20 cellular contexts compared by ENCODE assay signal in genomic region chr2:80475970-80476369, GRCh38.
DNase-seq lines count a peak whose midpoint lies in the region; ATAC-seq and TF ChIP-seq lines count a peak whose summit lies in the region.
"Had no signal": no experiment of that assay in that cellular context is flagged by ENCODE, and none has a peak within 500 bp of the region (broad histone marks: within the 10 kb centered on the region; RNA-seq: fewer than 3 reads in every experiment).

No MANE protein-coding gene starts in this region.

- H3K9ac ChIP-seq in OCI-LY3 (ENCODE audit: low read length) (no peak overlapping the region), smooth muscle cell (ENCODE audit: low read depth) (no peak overlapping the region)
- H3K9ac ChIP-seq: BLaER1 had no signal

- intact Hi-C loops in right cardiac atrium (cut with DNase I), result no loop called here

- peaks cover 7% of the 10 kb centered on the region for H3K36me3 Mint-ChIP-seq in mesothelial cell of epicardium
- H3K36me3 Mint-ChIP-seq: CD14-positive monocyte; CD4-positive, alpha-beta memory T cell had no signal

- H4K20me1 ChIP-seq in OCI-LY3 (ENCODE audit: insufficient read depth, low read length) (no peaks in the 10 kb centered on the region), smooth muscle cell (ENCODE audit: low read depth) (no peaks in the 10 kb centered on the region)
- H4K20me1 ChIP-seq: BLaER1 had no signal

- DNase-seq in cardiac muscle cell (ENCODE audit: low read depth in 1 of 2, low spot score in 1 of 2) (no peak), right cardiac atrium (no peak), mesothelial cell of epicardium (ENCODE audit: low spot score in 2 of 2, unreplicated experiment in 2 of 2) (no peak), smooth muscle cell (lab: John Stamatoyannopoulos, UW; ENCODE audit: unreplicated experiment) (no peak), HuH-7 (ENCODE audit: low spot score) (no peak), SW480 (ENCODE audit: low spot score) (no peak)
- DNase-seq: 8988T; CD4-positive, alpha-beta memory T cell; DMS153; DMS79; GDM1; GOT3; H7; HFFc6 had no signal

- H3K27ac ChIP-seq in cardiac muscle cell (peak overlapping the region; percentile 32), right cardiac atrium (ENCODE audit: low read length) (no peak overlapping the region), OCI-LY3 (ENCODE audit: low read length) (no peak overlapping the region), smooth muscle cell (ENCODE audit: low read depth) (no peak overlapping the region)
- H3K27ac ChIP-seq: BLaER1 had no signal

- H3K4me1 ChIP-seq in cardiac muscle cell (ENCODE audit: low read depth) (peaks cover 12% of the 10 kb centered on the region), right cardiac atrium (ENCODE audit: control insufficient read depth, insufficient read depth, low read length) (no peaks in the 10 kb centered on the region), OCI-LY3 (ENCODE audit: low read length) (peaks cover 8% of the 10 kb centered on the region), smooth muscle cell (ENCODE audit: low read depth) (no peaks in the 10 kb centered on the region)
- H3K4me1 ChIP-seq: BLaER1 had no signal

- H3K9me3 ChIP-seq in cardiac muscle cell (ENCODE audit: low read depth) (no peaks in the 10 kb centered on the region), right cardiac atrium (ENCODE audit: control insufficient read depth, low read length) (no peaks in the 10 kb centered on the region), OCI-LY3 (ENCODE audit: insufficient read depth, low read length) (no peaks in the 10 kb centered on the region), smooth muscle cell (replicated peaks; ENCODE audit: low read depth) (no peaks in the 10 kb centered on the region)
- H3K9me3 ChIP-seq: BLaER1 had no signal

- H3K27ac Mint-ChIP-seq in mesothelial cell of epicardium, result peak overlapping the region; percentile 64
- H3K27ac Mint-ChIP-seq: CD14-positive monocyte; CD4-positive, alpha-beta memory T cell; HFFc6 had no signal

- TF ChIP-seq CTCF in cardiac muscle cell (IDR thresholded peaks at IDR 0.05; ENCODE audit: low read depth, low read length), result no peak
- no peak for TF ChIP-seq CTCF in OCI-LY3 (IDR thresholded peaks at IDR 0.05; ENCODE audit: low read depth, low read length)
- TF ChIP-seq CTCF in mesothelial cell of epicardium (IDR thresholded peaks at IDR 0.05; ENCODE audit: unreplicated experiment), result no peak
- TF ChIP-seq CTCF in smooth muscle cell (IDR thresholded peaks at IDR 0.05; ENCODE audit: borderline replicate concordance, insufficient read depth, poor library complexity, severe bottlenecking), result no peak

- H3K79me2 ChIP-seq in OCI-LY3 (ENCODE audit: low read length), result no peaks in the 10 kb centered on the region
- no peaks in the 10 kb centered on the region for H3K79me2 ChIP-seq in smooth muscle cell (ENCODE audit: low read depth)

- H3K36me3 ChIP-seq in cardiac muscle cell (no peaks in the 10 kb centered on the region), OCI-LY3 (replicated peaks; ENCODE audit: low read depth, low read length) (no peaks in the 10 kb centered on the region), smooth muscle cell (ENCODE audit: low read depth) (no peaks in the 10 kb centered on the region)
- H3K36me3 ChIP-seq: BLaER1 had no signal

- WGBS in right cardiac atrium, result 47% methylated on average over 3 of the region's 3 CpGs
- WGBS in smooth muscle cell (ENCODE audit: low lambda C conversion rate), result 91% methylated on average over 3 of the region's 3 CpGs

- H2AFZ ChIP-seq in OCI-LY3 (ENCODE audit: low read depth, low read length), result no peak overlapping the region
- peak overlapping the region; percentile 46 for H2AFZ ChIP-seq in smooth muscle cell (ENCODE audit: low read depth)

- H3K27me3 Mint-ChIP-seq in mesothelial cell of epicardium (ENCODE audit: low read depth), result no peaks in the 10 kb centered on the region
- H3K27me3 Mint-ChIP-seq: CD4-positive, alpha-beta memory T cell had no signal

- H3K9me3 Mint-ChIP-seq in mesothelial cell of epicardium, result peaks cover 20% of the 10 kb centered on the region
- H3K9me3 Mint-ChIP-seq: HFFc6 had no signal

- ATAC-seq in right cardiac atrium (no peak), HG02973 (IDR thresholded peaks at IDR 0.05; ENCODE audit: unreplicated experiment) (no peak)
- ATAC-seq: HCT116, HepG2 had no signal

- H3K4me3 Mint-ChIP-seq in mesothelial cell of epicardium, result no peak overlapping the region
- H3K4me3 Mint-ChIP-seq: CD14-positive monocyte; CD4-positive, alpha-beta memory T cell; HFFc6 had no signal

- no peaks in the 10 kb centered on the region for H3F3A ChIP-seq in smooth muscle cell (ENCODE audit: low read depth)

- peak overlapping the region; percentile 9 for H3K4me2 ChIP-seq in OCI-LY3 (ENCODE audit: low read length)
- H3K4me2 ChIP-seq in smooth muscle cell, result no peak overlapping the region
- H3K4me2 ChIP-seq: BLaER1 had no signal

- H3K4me3 ChIP-seq in cardiac muscle cell, result no peak overlapping the region
- no peak overlapping the region for H3K4me3 ChIP-seq in right cardiac atrium (ENCODE audit: low read length)
- no peak overlapping the region for H3K4me3 ChIP-seq in OCI-LY3 (ENCODE audit: low read length)
- no peak overlapping the region for H3K4me3 ChIP-seq in smooth muscle cell
- H3K4me3 ChIP-seq: BLaER1 had no signal

- H3K4me1 Mint-ChIP-seq in mesothelial cell of epicardium, result peaks cover 21% of the 10 kb centered on the region
- H3K4me1 Mint-ChIP-seq: CD14-positive monocyte; CD4-positive, alpha-beta memory T cell had no signal

- H3K27me3 ChIP-seq in cardiac muscle cell (no peaks in the 10 kb centered on the region), right cardiac atrium (ENCODE audit: control insufficient read depth, insufficient read depth) (no peaks in the 10 kb centered on the region), OCI-LY3 (ENCODE audit: low read depth, low read length) (no peaks in the 10 kb centered on the region), smooth muscle cell (ENCODE audit: low read depth) (no peaks in the 10 kb centered on the region)
- H3K27me3 ChIP-seq: BLaER1 had no signal
